8 cellular contexts compared by ENCODE assay signal in genomic region chr17:36602030-36602737, GRCh38. TPM values are rescaled to one million over a fixed set of nuclear protein-coding genes. Genes with fewer than 3 reads are reported as not detected.
DNase-seq lines count a peak whose midpoint lies in the region; ATAC-seq and TF ChIP-seq lines count a peak whose summit lies in the region.

No MANE protein-coding gene starts in this region.

- no peaks in the 10 kb centered on the region for H3K36me3 Mint-ChIP-seq in activated CD4-positive, alpha-beta memory T cell treated with anti-CD3 and anti-CD28 coated beads, Interleukin-2, amount 10 ng/mL, durations not matched to agents 7 days and 5 days (ENCODE audit: low read depth)
- no peaks in the 10 kb centered on the region for H3K36me3 Mint-ChIP-seq in osteocyte (ENCODE audit: unreplicated experiment)

- H3K9me3 Mint-ChIP-seq in activated CD4-positive, alpha-beta memory T cell treated with anti-CD3 and anti-CD28 coated beads, Interleukin-2, amount 10 ng/mL, durations not matched to agents 7 days and 5 days = no peaks in the 10 kb centered on the region
- no peaks in the 10 kb centered on the region for H3K9me3 Mint-ChIP-seq in osteocyte (ENCODE audit: unreplicated experiment)

- no peak for DNase-seq in activated CD4-positive, alpha-beta memory T cell treated with anti-CD3 and anti-CD28 coated beads, Interleukin-2, amount 10 ng/mL, durations not matched to agents 7 days and 5 days
- peak; percentile 22 for DNase-seq in glomerular visceral epithelial cell (ENCODE audit: extremely low spot score)
- no peak for DNase-seq in osteocyte (ENCODE audit: extremely low spot score, unreplicated experiment)
- DNase-seq in NK-92 treated with Interleukin-12 subunit alpha and Interleukin-12 subunit beta, amount 100 ng/mL, for 24 hours (lab: John Stamatoyannopoulos, UW) = no peak
- no peak for DNase-seq in inferior parietal cortex (ENCODE audit: extremely low spot score)
- DNase-seq in MV-4-11 (lab: John Stamatoyannopoulos, UW) = no peak

- TF ChIP-seq CTCF in osteocyte (IDR thresholded peaks at IDR 0.05) = no peak

- POLR2A ChIA-PET in activated CD4-positive, alpha-beta memory T cell treated with anti-CD3 and anti-CD28 coated beads, Interleukin-2, amount 10 ng/mL, durations not matched to agents 7 days and 5 days (lab: Charles Lee) = interaction anchor here (0.8 to 3.2 kb wide), 28 partner anchors 10 to 1009 kb away, joined by 3 to 51 read pairs (median 4); partner anchors contain the start of genes AATF, ACACA, DHRS11 and GGNBP2

- CTCF ChIA-PET in activated CD4-positive, alpha-beta memory T cell treated with anti-CD3 and anti-CD28 coated beads, Interleukin-2, amount 10 ng/mL, durations not matched to agents 7 days and 5 days (lab: Charles Lee) = interaction anchor here (0.6 to 4.1 kb wide), 29 partner anchors 10 to 772 kb away, joined by 3 to 35 read pairs (median 5); partner anchors contain the start of genes DHRS11, MYO19 and PIGW

- peaks cover 39% of the 10 kb centered on the region for H3K4me1 Mint-ChIP-seq in activated CD4-positive, alpha-beta memory T cell treated with anti-CD3 and anti-CD28 coated beads, Interleukin-2, amount 10 ng/mL, durations not matched to agents 7 days and 5 days
- H3K4me1 Mint-ChIP-seq in osteocyte (ENCODE audit: unreplicated experiment) = peaks cover 27% of the 10 kb centered on the region

- H3K4me3 Mint-ChIP-seq in activated CD4-positive, alpha-beta memory T cell treated with anti-CD3 and anti-CD28 coated beads, Interleukin-2, amount 10 ng/mL, durations not matched to agents 7 days and 5 days = peak overlapping the region; percentile 83
- peak overlapping the region; percentile 78 for H3K4me3 Mint-ChIP-seq in osteocyte (ENCODE audit: unreplicated experiment)

- H3K27ac Mint-ChIP-seq in activated CD4-positive, alpha-beta memory T cell treated with anti-CD3 and anti-CD28 coated beads, Interleukin-2, amount 10 ng/mL, durations not matched to agents 7 days and 5 days = peak overlapping the region; percentile 80
- peak overlapping the region; percentile 94 for H3K27ac Mint-ChIP-seq in osteocyte (ENCODE audit: unreplicated experiment)

- no peaks in the 10 kb centered on the region for H3K27me3 Mint-ChIP-seq in activated CD4-positive, alpha-beta memory T cell treated with anti-CD3 and anti-CD28 coated beads, Interleukin-2, amount 10 ng/mL, durations not matched to agents 7 days and 5 days
- H3K27me3 Mint-ChIP-seq in osteocyte (ENCODE audit: unreplicated experiment) = no peaks in the 10 kb centered on the region

- ATAC-seq in GM18867 (IDR thresholded peaks at IDR 0.05; ENCODE audit: unreplicated experiment) (peak; percentile 18), HG03280 (IDR thresholded peaks at IDR 0.05; ENCODE audit: unreplicated experiment) (peak; percentile 9)

RNA-seq across cellular contexts. Expression of gene MRM1, which starts 0.8 kb away (rescaled TPM):
- total RNA-seq in activated CD4-positive, alpha-beta memory T cell treated with anti-CD3 and anti-CD28 coated beads, Interleukin-2, amount 10 ng/mL, durations not matched to agents 7 days and 5 days = 1 to 10 TPM; 7.3 to 8.4 TPM
- total RNA-seq in osteocyte = 3.6 and 4.3 TPM in 2 replicates

RNA-seq across cellular contexts. Expression of gene DHRS11, which starts 10.5 kb away (rescaled TPM):
- 1 to 10 TPM; 3.7 to 3.8 TPM for total RNA-seq in activated CD4-positive, alpha-beta memory T cell treated with anti-CD3 and anti-CD28 coated beads, Interleukin-2, amount 10 ng/mL, durations not matched to agents 7 days and 5 days
- 7.1 TPM in 2 replicates for total RNA-seq in osteocyte

RNA-seq across cellular contexts. Expression of gene GGNBP2, which starts 57.5 kb away (rescaled TPM):
- 100 to 1,000 TPM in 1 of 2 experiments, 10 to 100 TPM in 1; 94.0 to 106 TPM for total RNA-seq in activated CD4-positive, alpha-beta memory T cell treated with anti-CD3 and anti-CD28 coated beads, Interleukin-2, amount 10 ng/mL, durations not matched to agents 7 days and 5 days
- total RNA-seq in osteocyte = 67.7 and 76.1 TPM in 2 replicates
